Comparison of ENCODE assay signal across 8 cellular contexts in the genomic region with DNA sequence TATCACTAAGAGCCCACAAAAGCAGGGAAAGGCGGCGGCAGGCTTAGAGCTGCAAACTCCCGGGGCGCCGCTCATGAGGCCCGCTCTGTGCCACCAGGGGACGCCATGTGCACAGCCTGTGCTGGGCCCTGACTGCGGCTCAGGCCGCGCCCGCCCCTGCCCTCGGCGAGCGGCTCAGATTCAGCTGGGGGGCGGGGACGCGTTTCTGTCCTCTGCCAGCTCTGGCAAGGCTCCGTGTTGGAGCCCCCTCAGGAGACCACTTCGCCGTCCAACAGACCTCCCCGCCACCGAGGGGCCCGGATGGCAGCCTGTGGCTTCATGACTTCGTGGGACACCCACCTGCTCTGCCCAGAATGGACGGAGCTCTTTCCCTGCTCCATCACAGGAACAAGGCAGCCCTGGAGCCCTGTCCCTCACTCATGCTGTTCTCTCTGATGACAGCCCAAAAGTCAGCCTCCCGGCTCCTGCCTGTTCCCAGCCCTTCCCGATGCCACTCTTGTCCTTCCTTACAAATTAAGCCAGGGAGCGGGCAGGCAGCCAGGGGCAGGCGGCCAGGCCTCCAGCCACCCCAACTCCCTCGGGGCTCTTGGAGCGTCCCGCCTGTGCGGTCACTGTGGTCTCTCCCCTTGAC.
DNase-seq lines count a peak whose midpoint lies in the region; ATAC-seq, FAIRE-seq and TF ChIP-seq lines count a peak whose summit lies in the region.

No MANE protein-coding gene starts in this region.

- peak overlapping the region; percentile 66 to 82 for H3K27ac ChIP-seq in A549

- CTCF ChIA-PET in A549 (lab: Yijun Ruan, JAX) = interaction anchor here (0.6 to 8.6 kb wide), 91 partner anchors 9 to 951 kb away, joined by 3 to 170 read pairs (median 5); a partner anchor contains a TSS

- H3K4me3 ChIP-seq in A549 = peak overlapping the region; percentile 32

- peak overlapping the region; percentile 96 for H3K4me2 ChIP-seq in A549

- DNase-seq in A549 (ENCODE audit: low read depth in 1 of 2, low spot score in 1 of 2) = peak; percentile 75 to 80
- DNase-seq in NCI-H2171 treated with DMSO at 0.1 percent for 48 hours (lab: John Stamatoyannopoulos, UW) = peak; percentile 82
- peak; percentile 63 for DNase-seq in central memory CD4-positive, alpha-beta T cell
- DNase-seq in kidney glomerular epithelial cell (lab: John Stamatoyannopoulos, UW) = peak; percentile 33
- DNase-seq in stimulated activated CD4-positive, alpha-beta T cell treated with anti-CD3 and anti-CD28 coated beads, Interleukin-1b, Interleukin-23, amount 100 ng/mL, for 4 hours (ENCODE audit: low read depth in 2 of 2) = peak; percentile 78 to 82

- H3K9me3 ChIP-seq in A549 = no peaks in the 10 kb centered on the region

- TF ChIP-seq CTCF in A549 (IDR thresholded peaks at IDR 0.05) = peak; percentile 93

- POLR2A ChIA-PET in A549 (lab: Yijun Ruan, JAX) = interaction anchor here (0.7 to 2.4 kb wide), 9 partner anchors 19 to 183 kb away, joined by 3 to 40 read pairs (median 7); a partner anchor contains a TSS

- TF ChIP-seq RAD21 in A549 (conservative IDR thresholded peaks at IDR 0.05 in 1 of 2, IDR thresholded peaks at IDR 0.05 in 1 of 2) = peak; percentile 98 to 100

- no peak for TF ChIP-seq EP300 in A549 (IDR thresholded peaks at IDR 0.05)

- 27% methylated on average over 22 of the region's 33 CpGs for WGBS in A549 (ENCODE audit: missing lambda C conversion rate)

- FAIRE-seq in A549 (lab: Jason Lieb, UNC) = no peak

- ATAC-seq in A549 (peak; percentile 98 to 99), GM18505 (IDR thresholded peaks at IDR 0.05; ENCODE audit: unreplicated experiment) (peak; percentile 78), HG02981 (IDR thresholded peaks at IDR 0.05; ENCODE audit: unreplicated experiment) (peak; percentile 76)
- ATAC-seq in activated CD4-positive, CD25-positive, alpha-beta regulatory T cell treated with anti-CD3 and anti-CD28 coated beads, Interleukin-2, amount 50 U/mL, for 24 hours = peak; percentile 97

- peaks cover 25% of the 10 kb centered on the region for H3K4me1 ChIP-seq in A549

- TF ChIP-seq POLR2A in A549 (IDR thresholded peaks at IDR 0.05; ENCODE audit: low read length) (no peak), GM18505 (IDR thresholded peaks at IDR 0.05; ENCODE audit: borderline replicate concordance, extremely low read depth, insufficient read depth, insufficient read length) (no peak)

TF ChIP-seq in A549, 52 proteins besides CTCF, POLR2A, EP300 and RAD21:
- TF ChIP-seq BHLHE40 (IDR thresholded peaks at IDR 0.05; ENCODE audit: low read depth, low read length) = 0 out of 2 replicates have a peak, but pooled peaks have one; percentile 3
- TF ChIP-seq TP53 (CRISPR knock-in tag; IDR thresholded peaks at IDR 0.05) = no peak
- no peak for TF ChIP-seq HOXB13 (CRISPR knock-in tag; IDR thresholded peaks at IDR 0.05; ENCODE audit: low read depth)
- no peak for TF ChIP-seq HOXB5 (CRISPR knock-in tag; IDR thresholded peaks at IDR 0.05)
- TF ChIP-seq RCOR1 (IDR thresholded peaks at IDR 0.05; ENCODE audit: low read depth, low read length) = no peak
- TF ChIP-seq SMC3 (IDR thresholded peaks at IDR 0.05) = peak; percentile 100
- no peak for TF ChIP-seq NR3C1 (IDR thresholded peaks at IDR 0.05)
- TF ChIP-seq GATA3 (IDR thresholded peaks at IDR 0.05; ENCODE audit: borderline replicate concordance) = no peak
- no peak for TF ChIP-seq CEBPB (IDR thresholded peaks at IDR 0.05)
- no peak for TF ChIP-seq MAZ (IDR thresholded peaks at IDR 0.05; ENCODE audit: borderline replicate concordance, low read depth, low read length)
- no peak for TF ChIP-seq ESRRA (IDR thresholded peaks at IDR 0.05; ENCODE audit: borderline replicate concordance, low read length)
- no peak for TF ChIP-seq ZNF302 (CRISPR knock-in tag; IDR thresholded peaks at IDR 0.05)
- no peak for TF ChIP-seq JUN (IDR thresholded peaks at IDR 0.05)
- no peak for TF ChIP-seq CHD4 (IDR thresholded peaks at IDR 0.05; ENCODE audit: borderline replicate concordance)
- no peak for TF ChIP-seq SREBF2 (IDR thresholded peaks at IDR 0.05)
- TF ChIP-seq CBX2 (IDR thresholded peaks at IDR 0.05; ENCODE audit: borderline replicate concordance, low read depth) = no peak
- peak; percentile 77; the same call in 1 of the 2 replicates for TF ChIP-seq KDM5A (IDR thresholded peaks at IDR 0.05)
- TF ChIP-seq HEYL (CRISPR knock-in tag; IDR thresholded peaks at IDR 0.05) = no peak
- TF ChIP-seq HDAC2 (IDR thresholded peaks at IDR 0.05) = no peak
- no peak for TF ChIP-seq ZSCAN20 (CRISPR knock-in tag; IDR thresholded peaks at IDR 0.05)
- TF ChIP-seq FOSB (CRISPR knock-in tag; IDR thresholded peaks at IDR 0.05) = no peak
- TF ChIP-seq, protein P1, sequence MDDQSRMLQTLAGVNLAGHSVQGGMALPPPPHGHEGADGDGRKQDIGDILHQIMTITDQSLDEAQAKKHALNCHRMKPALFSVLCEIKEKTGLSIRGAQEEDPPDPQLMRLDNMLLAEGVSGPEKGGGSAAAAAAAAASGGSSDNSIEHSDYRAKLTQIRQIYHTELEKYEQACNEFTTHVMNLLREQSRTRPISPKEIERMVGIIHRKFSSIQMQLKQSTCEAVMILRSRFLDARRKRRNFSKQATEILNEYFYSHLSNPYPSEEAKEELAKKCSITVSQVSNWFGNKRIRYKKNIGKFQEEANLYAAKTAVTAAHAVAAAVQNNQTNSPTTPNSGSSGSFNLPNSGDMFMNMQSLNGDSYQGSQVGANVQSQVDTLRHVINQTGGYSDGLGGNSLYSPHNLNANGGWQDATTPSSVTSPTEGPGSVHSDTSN (IDR thresholded peaks at IDR 0.05) = no peak
- no peak for TF ChIP-seq ZFP36 (IDR thresholded peaks at IDR 0.05; ENCODE audit: borderline replicate concordance, partially characterized antibody)
- no peak for TF ChIP-seq RFX5 (IDR thresholded peaks at IDR 0.05)
- TF ChIP-seq, protein P2, sequence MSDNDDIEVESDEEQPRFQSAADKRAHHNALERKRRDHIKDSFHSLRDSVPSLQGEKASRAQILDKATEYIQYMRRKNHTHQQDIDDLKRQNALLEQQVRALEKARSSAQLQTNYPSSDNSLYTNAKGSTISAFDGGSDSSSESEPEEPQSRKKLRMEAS (IDR thresholded peaks at IDR 0.05) = peak; percentile 65; the same call in 1 of the 2 replicates
- no peak for TF ChIP-seq POLR2AphosphoS2 (conservative IDR thresholded peaks at IDR 0.05; ENCODE audit: low read length)
- TF ChIP-seq FOSL2 (IDR thresholded peaks at IDR 0.05) = no peak
- TF ChIP-seq FOSL2 (CRISPR knock-in tag; IDR thresholded peaks at IDR 0.05) = peak; percentile 26; the same call in 1 of the 2 replicates
- no peak for TF ChIP-seq HOXA7 (CRISPR knock-in tag; IDR thresholded peaks at IDR 0.05)
- no peak for TF ChIP-seq NPAS2 (CRISPR knock-in tag; IDR thresholded peaks at IDR 0.05; ENCODE audit: borderline replicate concordance)
- no peak for TF ChIP-seq EHMT2 (IDR thresholded peaks at IDR 0.05; ENCODE audit: low read depth)
- TF ChIP-seq CBX8 (IDR thresholded peaks at IDR 0.05) = no peak
- no peak for TF ChIP-seq RNF2 (IDR thresholded peaks at IDR 0.05; ENCODE audit: borderline replicate concordance, low read depth)
- TF ChIP-seq MAFK (IDR thresholded peaks at IDR 0.05; ENCODE audit: partially characterized antibody) = no peak
- no peak for TF ChIP-seq MYC (IDR thresholded peaks at IDR 0.05; ENCODE audit: borderline replicate concordance, low read length)
TF ChIP-seq in A549: peak in this region for 5.

Comparison
In these comparisons a context has a peak if more than half of its experiments do, and no peak if none do; other contexts are left out.
1. Peak in every context shown above with its lines: DNase-seq, ATAC-seq, H3K4me3 ChIP-seq and H3K27ac ChIP-seq.